In genomic region chr3:120659285-120659684, GRCh38 we compare ENCODE assay signal across 14 cellular contexts. TPM values are rescaled to one million over a fixed set of nuclear protein-coding genes. Genes with fewer than 3 reads are reported as not detected.
"Had no signal": no experiment of that assay in that cellular context is flagged by ENCODE, and none has a peak within 500 bp of the region (broad histone marks: within the 10 kb centered on the region; RNA-seq: fewer than 3 reads in every experiment).

No MANE protein-coding gene starts in this region.

- H3K27ac ChIP-seq: esophagus squamous epithelium, heart right ventricle, parathyroid adenoma, testis had no signal

- DNase-seq: activated CD4-positive, alpha-beta memory T cell treated with anti-CD3 and anti-CD28 coated beads, Interleukin-2, amount 10 ng/mL, durations not matched to agents 7 days and 5 days; activated CD4-positive, alpha-beta T cell treated with anti-CD3 and anti-CD28 coated beads for 48 hours; activated CD4-positive, CD25-positive, alpha-beta regulatory T cell; activated CD8-positive, alpha-beta memory T cell treated with anti-CD3 and anti-CD28 coated beads, Interleukin-2, amount 10 ng/mL, durations not matched to agents 7 days and 5 days; effector CD8-positive, alpha-beta T cell; esophagus squamous epithelium; heart right ventricle; kidney glomerular epithelial cell; naive thymus-derived CD8-positive, alpha-beta T cell; stimulated activated CD4-positive, alpha-beta T cell treated with anti-CD3 and anti-CD28 coated beads, Interleukin-4, amount 100 ng/mL, for 24 hours; testis had no signal

- H3K9me3 ChIP-seq: esophagus squamous epithelium, heart right ventricle, testis had no signal

- H3K4me3 ChIP-seq: esophagus squamous epithelium, heart right ventricle, testis had no signal

- ATAC-seq: activated CD8-positive, alpha-beta memory T cell treated with anti-CD3 and anti-CD28 coated beads, Interleukin-2, amount 10 ng/mL, durations not matched to agents 7 days and 5 days; heart right ventricle; naive thymus-derived CD8-positive, alpha-beta T cell; sciatic nerve; stimulated activated effector memory CD8-positive, alpha-beta T cell treated with anti-CD3 and anti-CD28 coated beads, Interleukin-12 subunit alpha, Interleukin-12 subunit beta, amount 100 ng/mL, for 72 hours had no signal

- H3K4me1 ChIP-seq: heart right ventricle, parathyroid adenoma, testis had no signal

- H3K27me3 ChIP-seq: heart right ventricle, testis had no signal

- H3K36me3 ChIP-seq: esophagus squamous epithelium, heart right ventricle had no signal

RNA-seq across cellular contexts. Expression of gene HGD, which starts 22.8 kb away (rescaled TPM):
- polyA plus RNA-seq: naive thymus-derived CD8-positive, alpha-beta T cell had no signal
